In genomic region chr20:37564388-37565133, GRCh38 we compare ENCODE assay signal across 8 cellular contexts. TPM values are rescaled to one million over a fixed set of nuclear protein-coding genes. Genes with fewer than 3 reads are reported as not detected.
DNase-seq lines count a peak whose midpoint lies in the region; ATAC-seq and TF ChIP-seq lines count a peak whose summit lies in the region.

No MANE protein-coding gene starts in this region.

- no peaks in the 10 kb centered on the region for H3K36me3 Mint-ChIP-seq in CD8-positive, alpha-beta memory T cell

- no peak for ATAC-seq in HG03432 (IDR thresholded peaks at IDR 0.05; ENCODE audit: unreplicated experiment)
- ATAC-seq in GM21367 (IDR thresholded peaks at IDR 0.05; ENCODE audit: unreplicated experiment): no peak

- H3K4me1 ChIP-seq in CD8-positive, alpha-beta memory T cell (ENCODE audit: insufficient read depth, low read length): no peaks in the 10 kb centered on the region
- H3K4me1 ChIP-seq in ascending aorta: no peaks in the 10 kb centered on the region

- peaks cover 25% of the 10 kb centered on the region for H3K27me3 ChIP-seq in CD8-positive, alpha-beta memory T cell (ENCODE audit: insufficient read depth, low read length, poor library complexity, severe bottlenecking)
- peaks cover 9% of the 10 kb centered on the region for H3K27me3 ChIP-seq in HL-60 (ENCODE audit: insufficient read depth, poor library complexity, severe bottlenecking)
- H3K27me3 ChIP-seq in ascending aorta: no peaks in the 10 kb centered on the region

- no peak overlapping the region for H3K27ac Mint-ChIP-seq in CD8-positive, alpha-beta memory T cell

- H3K9me3 ChIP-seq in CD8-positive, alpha-beta memory T cell (ENCODE audit: low read length): no peaks in the 10 kb centered on the region
- H3K9me3 ChIP-seq in ascending aorta: no peaks in the 10 kb centered on the region

- TF ChIP-seq CTCF in HL-60 (IDR thresholded peaks at IDR 0.05; ENCODE audit: insufficient read depth, low read length): peak; percentile 71
- TF ChIP-seq CTCF in RWPE1 (conservative IDR thresholded peaks at IDR 0.05; ENCODE audit: low read depth): peak; percentile 99
- TF ChIP-seq CTCF in ascending aorta (IDR thresholded peaks at IDR 0.05): peak; percentile 64 to 92 (median 71)

- H3K9me3 Mint-ChIP-seq in CD8-positive, alpha-beta memory T cell: peaks cover 0 to 1% (median 0%) of the 10 kb centered on the region in 5 donors

- intact Hi-C loops in ascending aorta (cut with DNase I): loop anchor here (5.0 kb wide), 1 partner anchor 428 kb away; no protein-coding TSS in a partner anchor

- H3K27ac ChIP-seq in CD8-positive, alpha-beta memory T cell (ENCODE audit: low read depth, low read length): no peak overlapping the region
- H3K27ac ChIP-seq in HL-60 (replicated peaks) (no peak overlapping the region), RWPE1 (no peak overlapping the region), ascending aorta (no peak overlapping the region)

- POLR2A ChIA-PET in CD8-positive, alpha-beta memory T cell (lab: Charles Lee): no interaction called here
- POLR2A ChIA-PET in RWPE1 (lab: Yijun Ruan, JAX; ENCODE audit: low non-redundant PET): no interaction called here

- H3K4me3 ChIP-seq in CD8-positive, alpha-beta memory T cell (ENCODE audit: low read length): no peak overlapping the region
- H3K4me3 ChIP-seq in HL-60 (replicated peaks; ENCODE audit: insufficient read depth, low read length) (no peak overlapping the region), ascending aorta (no peak overlapping the region)

- peaks cover 25 to 69% of the 10 kb centered on the region in 2 donors for H3K27me3 Mint-ChIP-seq in CD8-positive, alpha-beta memory T cell

- no peaks in the 10 kb centered on the region for H3K36me3 ChIP-seq in CD8-positive, alpha-beta memory T cell (ENCODE audit: insufficient read depth, low read length)
- H3K36me3 ChIP-seq in ascending aorta: no peaks in the 10 kb centered on the region

- H3K4me1 Mint-ChIP-seq in CD8-positive, alpha-beta memory T cell: peaks cover 0 to 8% (median 4%) of the 10 kb centered on the region in 3 donors

- CTCF ChIA-PET in CD8-positive, alpha-beta memory T cell (lab: Charles Lee): interaction anchor here (0.6 to 1.6 kb wide), 5 partner anchors 9 to 428 kb away, joined by 3 to 6 read pairs (median 3); no protein-coding TSS in a partner anchor
- CTCF ChIA-PET in RWPE1 (lab: Yijun Ruan, JAX): interaction anchor here (0.5 to 5.4 kb wide), 73 partner anchors 9 to 1355 kb away, joined by 3 to 35 read pairs (median 3); no protein-coding TSS in a partner anchor

- peak in 4 of 5 donors; percentile 7 to 14 (median 8) for DNase-seq in CD8-positive, alpha-beta memory T cell
- peak in 1 of 2 experiments; percentile 16 for DNase-seq in HL-60 (ENCODE audit: low read depth in 1 of 2, low spot score in 1 of 2)
- DNase-seq in RWPE1 (ENCODE audit: low spot score): peak; percentile 84
- DNase-seq in ascending aorta (ENCODE audit: low spot score in 2 of 2): peak in 1 of 2 donors; percentile 51
- peak; percentile 91 for DNase-seq in iPS-NIHi11 (ENCODE audit: low spot score)
- peak; percentile 9 to 33 for DNase-seq in stimulated activated CD4-positive, alpha-beta T cell treated with anti-CD3 and anti-CD28 coated beads, Interleukin-15, amount 100 ng/mL, for 1 hour (ENCODE audit: low read depth in 1 of 2, low spot score in 1 of 2)

- H3K4me3 Mint-ChIP-seq in CD8-positive, alpha-beta memory T cell: no peak overlapping the region

RNA-seq across cellular contexts. Expression of gene BLCAP, which starts 36.9 kb away (rescaled TPM):
- total RNA-seq in CD8-positive, alpha-beta memory T cell: 10 to 100 TPM; 37.5 to 40.9 TPM
- 74.7 TPM for polyA plus RNA-seq in CD8-positive, alpha-beta memory T cell
- 43.9 TPM for total RNA-seq in ascending aorta

RNA-seq across cellular contexts. Expression of gene NNAT, which starts 43.5 kb away (rescaled TPM):
- under 1 TPM in 1 of 2 experiments, not detected in 1; 0.33 TPM for total RNA-seq in CD8-positive, alpha-beta memory T cell
- not detected for polyA plus RNA-seq in CD8-positive, alpha-beta memory T cell
- total RNA-seq in ascending aorta: not detected
